1 cellular context compared by ENCODE assay signal in genomic region chr16:20904507-20905079, GRCh38.
TF ChIP-seq lines count a peak whose summit lies in the region.

No MANE protein-coding gene starts in this region.

TF ChIP-seq in K562, 482 proteins besides CTCF, POLR2A, EP300 and RAD21 (continued from another document and continues in another):
- TF ChIP-seq AFF1 (IDR thresholded peaks at IDR 0.05; ENCODE audit: low read depth in 1 of 2, partially characterized antibody in 2 of 2) (peak in 1 of 2 experiments; percentile 57), THRB (CRISPR knock-in tag; conservative IDR thresholded peaks at IDR 0.05) (peak; percentile 82; the same call in 1 of the 2 replicates), DPF2 (IDR thresholded peaks at IDR 0.05) (peak; percentile 85), KDM1A (IDR thresholded peaks at IDR 0.05) (peak in 1 of 2 experiments; percentile 41; a peak in 1 of 4 replicates), DNMT1 (IDR thresholded peaks at IDR 0.05) (no peak), HDGF (IDR thresholded peaks at IDR 0.05) (no peak), ARID1B (IDR thresholded peaks at IDR 0.05) (peak; percentile 81), SRSF7 (optimal IDR thresholded peaks at IDR 0.05; ENCODE audit: low read depth, low read length) (no peak), LARP7 (IDR thresholded peaks at IDR 0.05) (no peak), HLTF (IDR thresholded peaks at IDR 0.05) (0 out of 2 replicates have a peak, but pooled peaks have one; percentile 17), MEF2D (tag; conservative IDR thresholded peaks at IDR 0.05; ENCODE audit: low read depth) (peak; percentile 59; the same call in 1 of the 2 replicates), NR2C2 (CRISPR knock-in tag; IDR thresholded peaks at IDR 0.05) (no peak), NR2C2 (tag; IDR thresholded peaks at IDR 0.05) (no peak; the same call in 1 of the 2 replicates), RB1 (IDR thresholded peaks at IDR 0.05; ENCODE audit: low read depth) (no peak), ARID3A (IDR thresholded peaks at IDR 0.05; ENCODE audit: borderline replicate concordance, low read depth, low read length) (0 out of 2 replicates have a peak, but pooled peaks have one; percentile 48), TGIF2 (CRISPR knock-in tag; IDR thresholded peaks at IDR 0.05) (no peak), CBFA2T2 (conservative IDR thresholded peaks at IDR 0.05) (peak; percentile 36; the same call in 1 of the 2 replicates), E2F5 (CRISPR knock-in tag; IDR thresholded peaks at IDR 0.05) (no peak), FOXP1 (CRISPR knock-in tag; IDR thresholded peaks at IDR 0.05) (no peak), SREBF2 (CRISPR knock-in tag; IDR thresholded peaks at IDR 0.05) (no peak), FOXK1 (CRISPR knock-in tag; IDR thresholded peaks at IDR 0.05; ENCODE audit: borderline replicate concordance) (no peak), E2F4 (CRISPR knock-in tag; IDR thresholded peaks at IDR 0.05; ENCODE audit: low read depth) (no peak), ZNF518B (CRISPR knock-in tag; IDR thresholded peaks at IDR 0.05) (no peak), NBN (IDR thresholded peaks at IDR 0.05; ENCODE audit: low read depth) (peak; percentile 46; the same call in 1 of the 2 replicates), SMARCB1 (IDR thresholded peaks at IDR 0.05; ENCODE audit: insufficient read length, low read depth) (no peak), PRDM10 (IDR thresholded peaks at IDR 0.05; ENCODE audit: partially characterized antibody) (peak; percentile 13), TCFL5 (CRISPR knock-in tag; conservative IDR thresholded peaks at IDR 0.05) (no peak), SMARCA4 (IDR thresholded peaks at IDR 0.05) (peak; percentile 78), FOXK2 (conservative IDR thresholded peaks at IDR 0.05 in 1 of 2, IDR thresholded peaks at IDR 0.05 in 1 of 2; ENCODE audit: low read depth in 2 of 2) (peak; percentile 64 to 66; a peak in 1 of 4 replicates), SUPT5H (IDR thresholded peaks at IDR 0.05) (no peak), RERE (CRISPR knock-in tag; IDR thresholded peaks at IDR 0.05; ENCODE audit: borderline replicate concordance) (no peak)
